ENCODE assay signal across 8 cellular contexts in the genomic region with DNA sequence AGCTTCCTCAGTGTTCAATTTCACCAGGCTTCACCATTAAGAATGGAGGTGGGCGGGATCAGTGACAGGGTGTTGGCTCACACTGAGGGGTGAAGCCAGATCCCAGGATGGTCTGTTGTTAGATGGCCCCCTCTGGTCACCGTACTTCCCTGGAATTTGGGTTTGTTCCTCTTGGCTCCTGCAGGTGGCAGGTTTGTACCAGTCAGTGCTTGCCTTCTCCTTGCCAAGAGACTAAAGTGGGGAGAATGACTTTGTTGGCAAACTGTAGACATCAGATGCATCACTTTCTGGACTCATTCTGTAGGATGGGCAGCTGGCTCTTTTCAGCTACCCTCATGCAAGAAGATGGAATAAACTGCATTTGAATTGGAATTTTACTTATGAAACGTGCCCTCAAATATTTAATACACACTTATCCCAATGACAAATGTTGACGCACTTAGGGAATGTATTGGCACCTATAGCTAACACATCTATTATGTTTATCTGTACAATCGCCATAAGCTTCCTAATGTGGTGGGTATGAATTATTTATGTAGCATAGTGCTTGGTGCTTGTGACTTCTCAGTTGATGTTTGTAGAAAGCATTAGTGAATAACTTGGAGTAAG. TPM values are rescaled to one million over a fixed set of nuclear protein-coding genes. Genes with fewer than 3 reads are reported as not detected.
DNase-seq lines count a peak whose midpoint lies in the region; ATAC-seq, FAIRE-seq and TF ChIP-seq lines count a peak whose summit lies in the region.

No MANE protein-coding gene starts in this region.

- dilution Hi-C loops in mammary epithelial cell (cut with HindIII; ENCODE audit: low sequenced_read_pairs) = no loop called here

- intact Hi-C loops in mammary epithelial cell (cut with micrococcal nuclease) (loop anchor here (5.0 kb wide), 1 partner anchor 287 kb away; no protein-coding TSS in a partner anchor), HepG2 (cut with micrococcal nuclease; ENCODE audit: unreplicated experiment) (loop anchor here (1.0 kb wide), 2 partner anchors 63 to 327 kb away; no protein-coding TSS in a partner anchor)

- DNase-seq in Ammon's horn (ENCODE audit: low spot score) (peak; percentile 29), GM12865 (ENCODE audit: low read depth) (peak; percentile 41), NCI-H748 treated with DMSO at 0.1 percent for 48 hours (lab: John Stamatoyannopoulos, UW) (peak; percentile 34), mammary epithelial cell (peak; percentile 45), HepG2 (ENCODE audit: low spot score) (peak; percentile 59)
- no peak for DNase-seq in natural killer cell treated with Interleukin-12 subunit alpha and Interleukin-12 subunit beta and Interleukin-15 and Interleukin-18, amount 100 ng/mL, for 72 hours (ENCODE audit: low spot score)

- TF ChIP-seq CTCF in GM12865 (IDR thresholded peaks at IDR 0.05; ENCODE audit: insufficient read depth, low read depth, low read length, missing control alignments) (peak; percentile 55), mammary epithelial cell (conservative IDR thresholded peaks at IDR 0.05 in 1 of 2, IDR thresholded peaks at IDR 0.05 in 1 of 2; ENCODE audit: extremely low read depth in 1 of 2, insufficient read depth in 1 of 2, low read depth in 1 of 2, low read length in 2 of 2) (peak; percentile 88 to 90), HepG2 (CRISPR knock-in tag; IDR thresholded peaks at IDR 0.05) (peak; percentile 85)

- H3K27ac ChIP-seq in mammary epithelial cell (ENCODE audit: insufficient read depth, low read depth, low read length) (no peak overlapping the region), HepG2 (ENCODE audit: extremely low read length, insufficient read depth, low read length) (no peak overlapping the region)

- no peaks in the 10 kb centered on the region for H3K9me3 Mint-ChIP-seq in natural killer cell treated with Interleukin-12 subunit alpha and Interleukin-12 subunit beta and Interleukin-15 and Interleukin-18, amount 100 ng/mL, for 72 hours

- H3K4me3 ChIP-seq in GM12865 (ENCODE audit: low read depth, low read length) (no peak overlapping the region), mammary epithelial cell (replicated peaks in 1 of 3; ENCODE audit: insufficient read depth in 1 of 3, low read depth in 2 of 3, low read length in 3 of 3) (no peak overlapping the region), HepG2 (replicated peaks in 1 of 3; ENCODE audit: insufficient read depth in 1 of 3, low read depth in 2 of 3, low read length in 3 of 3) (no peak overlapping the region)

- H3K4me3 Mint-ChIP-seq in natural killer cell treated with Interleukin-12 subunit alpha and Interleukin-12 subunit beta and Interleukin-15 and Interleukin-18, amount 100 ng/mL, for 72 hours = no peak overlapping the region

- H3K4me1 Mint-ChIP-seq in natural killer cell treated with Interleukin-12 subunit alpha and Interleukin-12 subunit beta and Interleukin-15 and Interleukin-18, amount 100 ng/mL, for 72 hours (ENCODE audit: low read depth in 2 of 2) = peaks cover 2 to 3% of the 10 kb centered on the region in 2 donors

- TF ChIP-seq EP300 in HepG2 (IDR thresholded peaks at IDR 0.05; ENCODE audit: low read depth in 2 of 2, low read length in 2 of 2) (no peak), HepG2 (CRISPR knock-in tag; IDR thresholded peaks at IDR 0.05; ENCODE audit: borderline replicate concordance) (no peak)

- peak; percentile 91 for FAIRE-seq in HepG2 (lab: Jason Lieb, UNC)

- H3K9me3 ChIP-seq in mammary epithelial cell (replicated peaks; ENCODE audit: insufficient read depth, low read length) (no peaks in the 10 kb centered on the region), HepG2 (ENCODE audit: low read length) (no peaks in the 10 kb centered on the region)

- H3K9ac ChIP-seq in mammary epithelial cell (ENCODE audit: insufficient read depth, low read length) (no peak overlapping the region), HepG2 (ENCODE audit: insufficient read depth, low read depth, low read length) (no peak overlapping the region)

- H4K20me1 ChIP-seq in mammary epithelial cell (ENCODE audit: insufficient read depth, low read length) (no peaks in the 10 kb centered on the region), HepG2 (ENCODE audit: insufficient read depth, low read length) (no peaks in the 10 kb centered on the region)

- H3K27me3 Mint-ChIP-seq in natural killer cell treated with Interleukin-12 subunit alpha and Interleukin-12 subunit beta and Interleukin-15 and Interleukin-18, amount 100 ng/mL, for 72 hours = peaks cover 7 to 31% of the 10 kb centered on the region in 2 donors

- H3K4me1 ChIP-seq in mammary epithelial cell (ENCODE audit: insufficient read depth, low read length) (peaks cover 2% of the 10 kb centered on the region), HepG2 (ENCODE audit: insufficient read depth, low read length) (peaks cover 14% of the 10 kb centered on the region)

- no TSS peak for BruUV-seq in mammary epithelial cell (replicated peaks; lab: Mats Ljungman, UMichigan)
- BruUV-seq in HepG2 (replicated peaks; lab: Mats Ljungman, UMichigan) = no TSS peak

- H3K27ac Mint-ChIP-seq in natural killer cell treated with Interleukin-12 subunit alpha and Interleukin-12 subunit beta and Interleukin-15 and Interleukin-18, amount 100 ng/mL, for 72 hours = no peak overlapping the region

- 55% methylated on average over 5 of the region's 5 CpGs for WGBS in mammary epithelial cell (ENCODE audit: low coverage, missing lambda C conversion rate)
- WGBS in HepG2 (ENCODE audit: low lambda C conversion rate) = 40% methylated on average over 5 of the region's 5 CpGs

- no peaks in the 10 kb centered on the region for H3K36me3 Mint-ChIP-seq in natural killer cell treated with Interleukin-12 subunit alpha and Interleukin-12 subunit beta and Interleukin-15 and Interleukin-18, amount 100 ng/mL, for 72 hours

- POLR2A ChIA-PET in HepG2 (lab: Yijun Ruan, JAX) = no interaction called here

- peak overlapping the region; percentile 15 for H2AFZ ChIP-seq in mammary epithelial cell (ENCODE audit: low read depth, low read length)
- no peak overlapping the region for H2AFZ ChIP-seq in HepG2 (ENCODE audit: low read length)

- H3K27me3 ChIP-seq in mammary epithelial cell (ENCODE audit: insufficient read depth, low read length) (no peaks in the 10 kb centered on the region), HepG2 (ENCODE audit: control insufficient read depth in 1 of 2, insufficient read depth in 2 of 2, low read length in 2 of 2) (no peaks in the 10 kb centered on the region; a peak in 1 of 5 replicates)

- H3K36me3 ChIP-seq in mammary epithelial cell (ENCODE audit: insufficient read depth, low read length) (no peaks in the 10 kb centered on the region), HepG2 (replicated peaks in 1 of 2; ENCODE audit: control insufficient read depth in 1 of 2, insufficient read depth in 2 of 2, low read length in 2 of 2) (no peaks in the 10 kb centered on the region)

- peak; percentile 64; the same call in 1 of the 2 replicates for TF ChIP-seq RAD21 in HepG2 (CRISPR knock-in tag; IDR thresholded peaks at IDR 0.05)

- no peak for TF ChIP-seq POLR2A in HepG2 (IDR thresholded peaks at IDR 0.05; ENCODE audit: insufficient read depth in 1 of 2, low read depth in 2 of 2, low read length in 2 of 2)

- ATAC-seq in HepG2 = peak; percentile 93
- ATAC-seq in natural killer cell treated with Interleukin-12 subunit alpha and Interleukin-12 subunit beta and Interleukin-15 and Interleukin-18, amount 100 ng/mL, for 72 hours = no peak
- no peak for ATAC-seq in HG03280 (IDR thresholded peaks at IDR 0.05; ENCODE audit: unreplicated experiment)
- ATAC-seq in GM18519 (IDR thresholded peaks at IDR 0.05; ENCODE audit: low FRiP score, unreplicated experiment) = no peak

- no peaks in the 10 kb centered on the region for H3K79me2 ChIP-seq in mammary epithelial cell (ENCODE audit: insufficient read depth, low read length)
- H3K79me2 ChIP-seq in HepG2 (ENCODE audit: insufficient read depth, low read length) = no peaks in the 10 kb centered on the region

- CTCF ChIA-PET in mammary epithelial cell (lab: Charles Lee; ENCODE audit: low non-redundant PET) = no interaction called here
- CTCF ChIA-PET in HepG2 (lab: Yijun Ruan, JAX; ENCODE audit: low intra/inter-chr PET ratio, low total read pairs) = no interaction called here

- in situ Hi-C loops in mammary epithelial cell (cut with MboI; ENCODE audit: low sequenced_read_pairs in 2 of 2) = loop anchor here (25.0 kb wide), 2 partner anchors 873 to 998 kb away; no protein-coding TSS in a partner anchor
- in situ Hi-C loops in HepG2 (cut with HindIII; ENCODE audit: extremely low pct_ligation_motif_present, low pct_unique_long_range_greater_than_20kb) = loop anchor here (25.0 kb wide), 1 partner anchor 823 kb away; no protein-coding TSS in a partner anchor

- no peak overlapping the region for H3K4me2 ChIP-seq in mammary epithelial cell (ENCODE audit: insufficient read depth, low read depth, low read length)
- no peak overlapping the region for H3K4me2 ChIP-seq in HepG2 (ENCODE audit: low read depth, low read length)

RNA-seq across cellular contexts. Expression of a gene that starts 31.4 kb away (rescaled TPM):
- total RNA-seq in mammary epithelial cell (not detected), HepG2 (2016; rRNA removed; fragmentation: Illumina TruSeq; extraction: Trizol) (0.11 and 0.31 TPM in 2 replicates)
- polyA plus RNA-seq in mammary epithelial cell (not detected), HepG2 (2011; rRNA removed) (0.10 and 0.28 TPM in 2 replicates)
- not detected for polyA minus RNA-seq in mammary epithelial cell
- total RNA-seq in HepG2 (2016; cell fraction: cytosol; rRNA removed; fragmentation: Illumina TruSeq; extraction: Trizol; ENCODE audit: low read depth) = not detected in 2 replicates
- 0.17 TPM in 1 of 2 replicates, not detected in the other for total RNA-seq in HepG2 (2016; cell fraction: insoluble cytoplasmic fraction; rRNA removed; fragmentation: Illumina TruSeq; extraction: Trizol)
- total RNA-seq in HepG2 (2016; cell fraction: membrane; rRNA removed; fragmentation: Illumina TruSeq; extraction: Trizol) = 0.24 and 0.31 TPM in 2 replicates
- total RNA-seq in HepG2 (2016; cell fraction: nucleus; rRNA removed; fragmentation: Illumina TruSeq; extraction: Trizol) = 0.25 TPM in 1 of 2 replicates, not detected in the other
- 0.12 and 0.13 TPM in 2 replicates for polyA plus RNA-seq in HepG2 (2011; cell fraction: cytosol; rRNA removed)
- 0.09 and 0.18 TPM in 2 replicates for polyA plus RNA-seq in HepG2 (2011; cell fraction: nucleus; rRNA removed)
- 0.12 TPM in 1 of 2 replicates, not detected in the other for polyA plus RNA-seq in HepG2 (2012)
- polyA plus RNA-seq in HepG2 (2016; cell fraction: cytosol; fragmentation: Illumina TruSeq; extraction: Trizol; ENCODE audit: low read depth) = 0.15 and 0.29 TPM in 2 replicates
- 0.40 and 0.46 TPM in 2 replicates for polyA plus RNA-seq in HepG2 (2016; cell fraction: insoluble cytoplasmic fraction; fragmentation: Illumina TruSeq; extraction: Trizol; ENCODE audit: low read depth)
- 0.19 and 0.24 TPM in 2 replicates for polyA plus RNA-seq in HepG2 (2016; cell fraction: membrane; fragmentation: Illumina TruSeq; extraction: Trizol; ENCODE audit: low read depth)
- 0.31 TPM in 1 of 2 replicates, not detected in the other for polyA plus RNA-seq in HepG2 (2016; cell fraction: nucleus; fragmentation: Illumina TruSeq; extraction: Trizol; ENCODE audit: insufficient read depth, low read depth)
- 0.21 TPM in 1 of 2 replicates, not detected in the other for polyA minus RNA-seq in HepG2 (2011; rRNA and poly(A)+ RNA removed; ENCODE audit: low replicate concordance)
- not detected in 2 replicates for polyA minus RNA-seq in HepG2 (2011; cell fraction: cytosol; rRNA and poly(A)+ RNA removed)
- polyA minus RNA-seq in HepG2 (2011; cell fraction: nucleus; rRNA and poly(A)+ RNA removed) = not detected in 2 replicates
- total RNA-seq in natural killer cell treated with Interleukin-12 subunit alpha and Interleukin-12 subunit beta and Interleukin-15 and Interleukin-18, amount 100 ng/mL, for 72 hours = under 1 TPM in 1 of 2 donors, not detected in 1; 0.28 TPM
